Comparison of ENCODE assay signal across 26 cellular contexts in genomic region chr1:9184749-9185148, GRCh38.
"Had no signal": no experiment of that assay in that cellular context is flagged by ENCODE, and none has a peak within 500 bp of the region (broad histone marks: within the 10 kb centered on the region; RNA-seq: fewer than 3 reads in every experiment).

No MANE protein-coding gene starts in this region.

- H3K36me3 Mint-ChIP-seq: immature natural killer cell, memory B cell had no signal

- H3K27ac Mint-ChIP-seq: activated CD4-positive, alpha-beta T cell treated with anti-CD3 and anti-CD28 coated beads, Interleukin-2, amount 10 ng/mL, durations not matched to agents 24 days and 14 days; activated CD8-positive, alpha-beta T cell treated with anti-CD3 and anti-CD28 coated beads, Interleukin-2, amount 10 ng/mL, durations not matched to agents 7 days and 5 days; activated naive CD4-positive, alpha-beta T cell treated with anti-CD3 and anti-CD28 coated beads, Interleukin-2, amount 10 ng/mL, durations not matched to agents 7 days and 5 days; activated T-cell treated with anti-CD3 and anti-CD28 coated beads, Interleukin-2, amount 50 U/mL, for 24 hours; dendritic cell treated with granulocyte-macrophage colony-stimulating factor and Interleukin-4, amounts not matched to agents 40 ng/mL and 50 ng/mL, for 4 days; immature natural killer cell; memory B cell; naive thymus-derived CD4-positive, alpha-beta T cell; stimulated activated memory B cell treated with anti-CD40 and anti-IgM and Interleukin-4, amounts not matched to agents 10 μg/mL and 1 μg/mL and 100 μg/mL, for 72 hours had no signal

- ATAC-seq: activated CD8-positive, alpha-beta T cell treated with anti-CD3 and anti-CD28 coated beads, Interleukin-2, amount 10 ng/mL, durations not matched to agents 7 days and 5 days; gastroesophageal sphincter; heart left ventricle; left ventricle myocardium superior; naive thymus-derived CD4-positive, alpha-beta T cell; stimulated activated memory B cell treated with anti-CD40 and anti-IgM and Interleukin-4, amounts not matched to agents 10 μg/mL and 1 μg/mL and 100 μg/mL, for 72 hours had no signal

- H3K4me3 Mint-ChIP-seq: activated CD4-positive, alpha-beta T cell treated with anti-CD3 and anti-CD28 coated beads, Interleukin-2, amount 10 ng/mL, durations not matched to agents 24 days and 14 days; activated CD8-positive, alpha-beta T cell treated with anti-CD3 and anti-CD28 coated beads, Interleukin-2, amount 10 ng/mL, durations not matched to agents 7 days and 5 days; activated naive CD4-positive, alpha-beta T cell treated with anti-CD3 and anti-CD28 coated beads, Interleukin-2, amount 10 ng/mL, durations not matched to agents 7 days and 5 days; activated T-cell treated with anti-CD3 and anti-CD28 coated beads, Interleukin-2, amount 50 U/mL, for 24 hours; dendritic cell treated with granulocyte-macrophage colony-stimulating factor and Interleukin-4, amounts not matched to agents 40 ng/mL and 50 ng/mL, for 4 days; immature natural killer cell; memory B cell; stimulated activated memory B cell treated with anti-CD40 and anti-IgM and Interleukin-4, amounts not matched to agents 10 μg/mL and 1 μg/mL and 100 μg/mL, for 72 hours had no signal

- H3K4me1 ChIP-seq: parathyroid adenoma had no signal

- H2AFZ ChIP-seq: parathyroid adenoma had no signal

- FAIRE-seq: endothelial cell of umbilical vein, TTC549 had no signal

- H3K9ac ChIP-seq: parathyroid adenoma had no signal

- H3K27ac ChIP-seq: ascending aorta, cardiac muscle cell, esophagus muscularis mucosa, gastroesophageal sphincter, heart left ventricle, parathyroid adenoma, spleen, testis, upper lobe of left lung had no signal

- H3K4me3 ChIP-seq: ascending aorta, cardiac muscle cell, esophagus muscularis mucosa, gastroesophageal sphincter, heart left ventricle, spleen, testis, upper lobe of left lung had no signal

- H3K36me3 ChIP-seq: cardiac muscle cell, esophagus muscularis mucosa, gastroesophageal sphincter, heart left ventricle, spleen, upper lobe of left lung had no signal

- DNase-seq: activated CD4-positive, alpha-beta T cell treated with anti-CD3 and anti-CD28 coated beads, Interleukin-2, amount 10 ng/mL, durations not matched to agents 24 days and 14 days; activated CD4-positive, CD25-positive, alpha-beta regulatory T cell; activated CD8-positive, alpha-beta T cell treated with anti-CD3 and anti-CD28 coated beads, Interleukin-2, amount 10 ng/mL, durations not matched to agents 7 days and 5 days; activated naive CD4-positive, alpha-beta T cell treated with anti-CD3 and anti-CD28 coated beads, Interleukin-2, amount 10 ng/mL, durations not matched to agents 7 days and 5 days; activated T-cell treated with anti-CD3 and anti-CD28 coated beads, Interleukin-2, amount 50 U/mL, for 24 hours; effector CD8-positive, alpha-beta T cell; heart left ventricle; immature natural killer cell; kidney glomerular epithelial cell; left ventricle myocardium superior; naive thymus-derived CD4-positive, alpha-beta T cell; spleen; stimulated activated CD4-positive, alpha-beta T cell treated with anti-CD3 and anti-CD28 coated beads, Interleukin-4, amount 100 ng/mL, for 4 hours; SW 1271; testis; upper lobe of left lung had no signal

- H3K27me3 ChIP-seq: ascending aorta, testis had no signal

- H3K9me3 Mint-ChIP-seq: activated CD4-positive, alpha-beta T cell treated with anti-CD3 and anti-CD28 coated beads, Interleukin-2, amount 10 ng/mL, durations not matched to agents 24 days and 14 days; activated naive CD4-positive, alpha-beta T cell treated with anti-CD3 and anti-CD28 coated beads, Interleukin-2, amount 10 ng/mL, durations not matched to agents 7 days and 5 days; activated T-cell treated with anti-CD3 and anti-CD28 coated beads, Interleukin-2, amount 50 U/mL, for 24 hours; dendritic cell treated with granulocyte-macrophage colony-stimulating factor and Interleukin-4, amounts not matched to agents 40 ng/mL and 50 ng/mL, for 4 days; immature natural killer cell; memory B cell; naive thymus-derived CD4-positive, alpha-beta T cell; stimulated activated memory B cell treated with anti-CD40 and anti-IgM and Interleukin-4, amounts not matched to agents 10 μg/mL and 1 μg/mL and 100 μg/mL, for 72 hours had no signal

- H3K9me3 ChIP-seq: ascending aorta, esophagus muscularis mucosa, gastroesophageal sphincter, heart left ventricle, spleen, testis, upper lobe of left lung had no signal
